3 cellular contexts compared by ENCODE assay signal in the genomic region with DNA sequence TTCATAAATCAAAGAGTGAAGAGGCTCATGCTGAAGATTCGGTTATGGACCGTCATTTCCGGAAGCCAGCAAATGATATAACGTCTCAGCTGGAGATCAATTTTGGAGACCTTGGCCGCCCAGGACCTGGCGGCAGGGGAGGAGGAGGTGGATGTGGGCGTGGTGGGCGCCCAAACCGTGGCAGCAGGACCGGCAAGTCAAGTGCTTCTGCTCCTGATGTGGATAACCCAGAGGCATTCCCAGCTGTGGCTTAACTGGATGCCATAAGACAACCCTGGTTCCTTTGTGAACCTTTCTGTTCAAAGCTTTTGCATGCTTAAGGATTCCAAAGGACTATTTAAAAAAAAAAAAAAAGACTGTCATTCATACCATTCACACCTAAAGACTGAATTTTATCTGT.
"Had no signal": no experiment of that assay in that cellular context is flagged by ENCODE, and none has a peak within 500 bp of the region (broad histone marks: within the 10 kb centered on the region; RNA-seq: fewer than 3 reads in every experiment).

No MANE protein-coding gene starts in this region.

- ATAC-seq: GM12878 had no signal

- H3K4me3 ChIP-seq: GM12878 had no signal

- DNase-seq: GDM1, GF-D8 had no signal
